27 cellular contexts compared by ENCODE assay signal in the genomic region with DNA sequence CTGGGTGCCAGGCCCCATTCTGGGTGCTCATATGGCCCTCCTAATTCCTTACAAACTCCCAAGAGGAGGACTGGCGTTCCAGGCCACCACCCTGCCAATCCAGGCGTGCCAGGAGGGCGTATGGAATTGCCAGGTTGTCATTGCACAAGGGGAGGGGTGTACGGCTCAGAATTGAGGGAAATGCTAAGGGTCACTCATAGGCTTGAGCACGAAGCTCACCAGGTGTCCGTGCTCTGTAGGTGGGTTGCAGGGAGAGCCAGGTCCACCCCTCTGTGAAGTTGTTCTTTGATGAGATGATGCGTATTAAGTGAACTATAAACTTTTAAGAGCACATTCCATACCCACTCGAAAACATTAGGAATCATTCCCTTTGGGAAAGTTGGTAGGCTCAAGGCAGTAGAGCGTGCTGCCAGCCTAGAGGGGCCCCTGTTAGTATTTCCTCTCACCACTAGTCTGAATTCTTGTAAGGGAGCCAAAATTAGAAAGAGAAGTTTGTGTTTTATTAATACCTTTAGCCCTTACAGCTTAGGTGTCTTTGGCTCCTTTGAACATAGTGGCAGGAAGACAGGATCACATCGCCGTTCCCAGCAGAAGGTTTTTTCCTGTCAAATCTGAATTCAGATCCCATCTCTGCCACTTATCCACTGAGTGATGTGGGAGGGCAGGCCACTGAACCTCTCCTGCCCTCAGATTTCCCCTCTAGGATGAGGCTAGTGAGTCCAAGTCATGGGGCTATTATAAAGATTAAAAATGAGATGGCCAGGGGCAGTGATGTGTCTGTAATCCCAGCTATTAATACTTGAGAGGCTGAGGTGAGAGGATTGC. TPM values are rescaled to one million over a fixed set of nuclear protein-coding genes. Genes with fewer than 3 reads are reported as not detected.
DNase-seq lines count a peak whose midpoint lies in the region; ATAC-seq, FAIRE-seq and TF ChIP-seq lines count a peak whose summit lies in the region.
"Had no signal": no experiment of that assay in that cellular context is flagged by ENCODE, and none has a peak within 500 bp of the region (broad histone marks: within the 10 kb centered on the region; RNA-seq: fewer than 3 reads in every experiment).

No MANE protein-coding gene starts in this region.

- peak overlapping the region; percentile 12 to 18 for H3K18ac ChIP-seq in mesenchymal stem cell (ENCODE audit: low read depth in 1 of 2, low read length in 2 of 2)

- H2BK120ac ChIP-seq in mesenchymal stem cell (ENCODE audit: low read depth, low read length) = no peak overlapping the region

- TF ChIP-seq CTCF in K562 (IDR thresholded peaks at IDR 0.05 in 2 of 3, conservative IDR thresholded peaks at IDR 0.05 in 1 of 3; ENCODE audit: insufficient read depth in 2 of 3, low read depth in 1 of 3, low read length in 3 of 3) = no peak
- peak in 5 of 6 experiments; percentile 18 to 54 (median 40) for TF ChIP-seq CTCF in thyroid gland (IDR thresholded peaks at IDR 0.05)
- TF ChIP-seq CTCF in colonic mucosa (IDR thresholded peaks at IDR 0.05) = no peak

- no peak overlapping the region for H4K91ac ChIP-seq in mesenchymal stem cell (ENCODE audit: low read length)

- in situ Hi-C loops in K562 (cut with MboI) = no loop called here

- H2BK5ac ChIP-seq in mesenchymal stem cell (ENCODE audit: low read depth, low read length, poor library complexity, severe bottlenecking) = peak overlapping the region; percentile 11

- no peak for TF ChIP-seq RAD21 in K562 (CRISPR knock-in tag; conservative IDR thresholded peaks at IDR 0.05 in 1 of 2, IDR thresholded peaks at IDR 0.05 in 1 of 2)

- H2BK12ac ChIP-seq in mesenchymal stem cell (ENCODE audit: low read length in 2 of 2) = peak overlapping the region; percentile 49 to 84

- H3K79me2 ChIP-seq in K562 (ENCODE audit: control insufficient read depth, insufficient read depth, low read length) = no peaks in the 10 kb centered on the region

- H3K9ac ChIP-seq in K562 (ENCODE audit: insufficient read depth in 1 of 2, low read depth in 2 of 2, low read length in 2 of 2) = no peak overlapping the region
- H3K9ac ChIP-seq in mesenchymal stem cell (ENCODE audit: low read length) = no peak overlapping the region
- no peak overlapping the region for H3K9ac ChIP-seq in colonic mucosa (ENCODE audit: low read depth in 2 of 2, low read length in 2 of 2)
- H3K9ac ChIP-seq: KMS-11 had no signal

- H3K9me1 ChIP-seq in K562 (ENCODE audit: control insufficient read depth, insufficient read depth, low read length) = no peaks in the 10 kb centered on the region

- no peaks in the 10 kb centered on the region for H4K20me1 ChIP-seq in K562 (replicated peaks; ENCODE audit: control insufficient read depth, insufficient read depth, low read length)

- TF ChIP-seq POLR2A in K562 (conservative IDR thresholded peaks at IDR 0.05) = no peak
- no peak for TF ChIP-seq POLR2A in thyroid gland (IDR thresholded peaks at IDR 0.05)

- H3K23ac ChIP-seq in mesenchymal stem cell (ENCODE audit: low read length in 2 of 2) = no peak overlapping the region

- no peaks in the 10 kb centered on the region for H3K9me3 Mint-ChIP-seq in activated CD8-positive, alpha-beta memory T cell treated with anti-CD3 and anti-CD28 coated beads, Interleukin-2, amount 10 ng/mL, durations not matched to agents 7 days and 5 days (ENCODE audit: low read depth)
- H3K9me3 Mint-ChIP-seq: CD8-positive, alpha-beta T cell had no signal

- no TSS peak for BruUV-seq in K562 (replicated peaks; lab: Mats Ljungman, UMichigan)

- no peak overlapping the region for H2BK15ac ChIP-seq in mesenchymal stem cell (ENCODE audit: low read depth, poor library complexity, severe bottlenecking)

- peak overlapping the region in 1 of 2 experiments; percentile 73 for H3K4ac ChIP-seq in mesenchymal stem cell (ENCODE audit: low read depth in 1 of 2, low read length in 2 of 2)

- H2AK5ac ChIP-seq in mesenchymal stem cell (ENCODE audit: low read length, severe bottlenecking) = peak overlapping the region; percentile 92

- no peaks in the 10 kb centered on the region for H3K27me3 ChIP-seq in K562 (ENCODE audit: control insufficient read depth in 2 of 2, insufficient read depth in 2 of 2, low read length in 2 of 2)
- H3K27me3 ChIP-seq in mesenchymal stem cell (ENCODE audit: control insufficient read depth in 1 of 2, insufficient read depth in 1 of 2, low read length in 2 of 2) = no peaks in the 10 kb centered on the region
- H3K27me3 ChIP-seq in thyroid gland = no peaks in the 10 kb centered on the region
- no peaks in the 10 kb centered on the region for H3K27me3 ChIP-seq in colonic mucosa
- H3K27me3 ChIP-seq: adrenal gland, brain microvascular endothelial cell, testis, uterus had no signal

- no peaks in the 10 kb centered on the region for H3K27me3 Mint-ChIP-seq in activated CD8-positive, alpha-beta memory T cell treated with anti-CD3 and anti-CD28 coated beads, Interleukin-2, amount 10 ng/mL, durations not matched to agents 7 days and 5 days
- H3K27me3 Mint-ChIP-seq: activated T-cell treated with anti-CD3 and anti-CD28 coated beads, Interleukin-2, amount 50 U/mL, for 24 hours had no signal

- H3K4me2 ChIP-seq in K562 (ENCODE audit: insufficient read depth, low read length) (no peak overlapping the region), mesenchymal stem cell (ENCODE audit: low read length, poor library complexity, severe bottlenecking) (no peak overlapping the region)
- H3K4me2 ChIP-seq: KMS-11 had no signal

- H3K14ac ChIP-seq in mesenchymal stem cell (ENCODE audit: low read length in 2 of 2) = peak overlapping the region in 1 of 2 experiments; percentile 79

- POLR2A ChIA-PET in K562 (lab: Yijun Ruan, JAX) = no interaction called here

- TF ChIP-seq EP300 in K562 (IDR thresholded peaks at IDR 0.05; ENCODE audit: low read length) = no peak

- peak; percentile 42 for DNase-seq in activated CD8-positive, alpha-beta memory T cell treated with anti-CD3 and anti-CD28 coated beads, Interleukin-2, amount 50 U/mL, for 48 hours
- DNase-seq in activated CD8-positive, alpha-beta memory T cell treated with anti-CD3 and anti-CD28 coated beads, Interleukin-2, amount 10 ng/mL, durations not matched to agents 7 days and 5 days = no peak
- DNase-seq in K562 (ENCODE audit: extremely low read depth in 1 of 4, low spot score in 3 of 4) (no peak), mesenchymal stem cell (no peak), thyroid gland (peak; percentile 52 to 66), NCI-H524 treated with DMSO at 0.1 percent for 48 hours (lab: John Stamatoyannopoulos, UW) (no peak), UCSD-AML1 (lab: John Stamatoyannopoulos, UW; ENCODE audit: unreplicated experiment) (no peak), colonic mucosa (no peak)
- DNase-seq: 8988T; activated CD8-positive, alpha-beta T cell treated with anti-CD3 and anti-CD28 coated beads, Interleukin-2, amount 10 ng/mL, durations not matched to agents 7 days and 5 days; activated naive CD4-positive, alpha-beta T cell; activated T-cell treated with anti-CD3 and anti-CD28 coated beads, Interleukin-2, amount 50 U/mL, for 24 hours; brain microvascular endothelial cell; CD8-positive, alpha-beta T cell; mammary epithelial cell; MM.1S; NCI-H1436; NCI-H446; stimulated activated naive CD8-positive, alpha-beta T cell treated with anti-CD3 and anti-CD28 coated beads, Interleukin-15, Interleukin-2, amounts not matched to agents 100 U/mL and 50 U/mL, for 24 hours; testis; uterus had no signal

- peaks cover 26% of the 10 kb centered on the region for H3K4me1 Mint-ChIP-seq in activated CD8-positive, alpha-beta memory T cell treated with anti-CD3 and anti-CD28 coated beads, Interleukin-2, amount 10 ng/mL, durations not matched to agents 7 days and 5 days

- peaks cover 2% of the 10 kb centered on the region; the same call in 1 of the 2 replicates for H3K9me3 ChIP-seq in K562 (replicated peaks; ENCODE audit: control insufficient read depth, insufficient read depth, low read depth, low read length)
- H3K9me3 ChIP-seq in mesenchymal stem cell (ENCODE audit: control insufficient read depth, low read length) = no peaks in the 10 kb centered on the region
- H3K9me3 ChIP-seq in thyroid gland = no peaks in the 10 kb centered on the region
- no peaks in the 10 kb centered on the region for H3K9me3 ChIP-seq in colonic mucosa
- H3K9me3 ChIP-seq: adrenal gland, prostate gland, testis, uterus had no signal

- H3K27ac Mint-ChIP-seq in activated CD8-positive, alpha-beta memory T cell treated with anti-CD3 and anti-CD28 coated beads, Interleukin-2, amount 10 ng/mL, durations not matched to agents 7 days and 5 days = no peak overlapping the region
- H3K27ac Mint-ChIP-seq: activated CD8-positive, alpha-beta T cell treated with anti-CD3 and anti-CD28 coated beads, Interleukin-2, amount 10 ng/mL, durations not matched to agents 7 days and 5 days; activated T-cell treated with anti-CD3 and anti-CD28 coated beads, Interleukin-2, amount 50 U/mL, for 24 hours; CD8-positive, alpha-beta T cell; T-helper 1 cell treated with Interleukin-12 subunit alpha and Interleukin-12 subunit beta and Interleukin-4 antibody, amounts not matched to agents 30 μg/mL and 1 μg/mL, for 36 hours had no signal

- H4K8ac ChIP-seq in mesenchymal stem cell (ENCODE audit: low read length) = no peak overlapping the region

- CTCF ChIA-PET in activated CD8-positive, alpha-beta memory T cell treated with anti-CD3 and anti-CD28 coated beads, Interleukin-2, amount 10 ng/mL, durations not matched to agents 7 days and 5 days (lab: Charles Lee) = interaction anchor here (1.0 to 1.3 kb wide), 2 partner anchors 32 to 42 kb away, joined by 3 read pairs; no protein-coding TSS in a partner anchor
- CTCF ChIA-PET in K562 (lab: Yijun Ruan, JAX; ENCODE audit: low intra/inter-chr PET ratio) = no interaction called here

- H3K79me1 ChIP-seq in mesenchymal stem cell (replicated peaks; ENCODE audit: low read length, poor library complexity, severe bottlenecking) = no peaks in the 10 kb centered on the region

- H3K36me3 ChIP-seq in K562 (ENCODE audit: control insufficient read depth, insufficient read depth, low read length) (no peaks in the 10 kb centered on the region), mesenchymal stem cell (ENCODE audit: control insufficient read depth in 1 of 2, insufficient read depth in 2 of 2, low read depth in 1 of 2, low read length in 2 of 2) (no peaks in the 10 kb centered on the region), thyroid gland (no peaks in the 10 kb centered on the region), colonic mucosa (no peaks in the 10 kb centered on the region)
- H3K36me3 ChIP-seq: adrenal gland, brain microvascular endothelial cell, prostate gland, uterus had no signal

- ATAC-seq in activated CD8-positive, alpha-beta memory T cell treated with anti-CD3 and anti-CD28 coated beads, Interleukin-2, amount 10 ng/mL, durations not matched to agents 7 days and 5 days = no peak
- ATAC-seq in K562 = no peak
- ATAC-seq: activated CD8-positive, alpha-beta T cell treated with anti-CD3 and anti-CD28 coated beads, Interleukin-2, amount 10 ng/mL, durations not matched to agents 7 days and 5 days; CD8-positive, alpha-beta T cell; stimulated activated naive CD8-positive, alpha-beta T cell treated with anti-CD3 and anti-CD28 coated beads, Interleukin-15, Interleukin-2, amounts not matched to agents 100 U/mL and 50 U/mL, for 24 hours had no signal

- intact Hi-C loops in K562 (cut with micrococcal nuclease) (no loop called here), thyroid gland (cut with DNase I) (no loop called here), colonic mucosa (cut with DNase I) (no loop called here)

- H3K27ac ChIP-seq in K562 (ENCODE audit: extremely low read depth, low read depth, low read length) = no peak overlapping the region
- H3K27ac ChIP-seq in mesenchymal stem cell (ENCODE audit: low read length, poor library complexity, severe bottlenecking) = peak overlapping the region; percentile 85
- H3K27ac ChIP-seq in thyroid gland = peak overlapping the region; percentile 51 to 73 (median 55)
- H3K27ac ChIP-seq in colonic mucosa = no peak overlapping the region
- H3K27ac ChIP-seq: adrenal gland, brain microvascular endothelial cell, KMS-11, prostate gland, SK-N-MC, testis, uterus had no signal

- H3K4me1 ChIP-seq in K562 (replicated peaks in 1 of 2; ENCODE audit: control insufficient read depth in 2 of 2, insufficient read depth in 2 of 2, low read length in 2 of 2) (peaks cover 16% of the 10 kb centered on the region in 2 experiments), mesenchymal stem cell (ENCODE audit: control insufficient read depth, insufficient read depth, low read depth, low read length) (peaks cover 13% of the 10 kb centered on the region), thyroid gland (peaks cover 16 to 29% of the 10 kb centered on the region in 2 donors), colonic mucosa (peaks cover 9% of the 10 kb centered on the region)
- H3K4me1 ChIP-seq: prostate gland, uterus had no signal

- FAIRE-seq in K562 (lab: Jason Lieb, UNC) = no peak
- FAIRE-seq: keratinocyte had no signal

- WGBS in K562 (ENCODE audit: insufficient coverage, low coverage, missing lambda C conversion rate) = 61% methylated on average over 11 of the region's 11 CpGs
- WGBS in mesenchymal stem cell = 98% methylated on average over 8 of the region's 11 CpGs
- WGBS in thyroid gland, 2 donors = 45 to 46% methylated on average over 11 of the region's 11 CpGs

- H3K4me3 ChIP-seq in K562 (no peak overlapping the region), mesenchymal stem cell (ENCODE audit: insufficient read depth in 1 of 2, low read depth in 1 of 2, low read length in 2 of 2) (no peak overlapping the region), thyroid gland (replicated peaks in 1 of 3) (no peak overlapping the region), colonic mucosa (no peak overlapping the region)
- H3K4me3 ChIP-seq: adrenal gland, prostate gland, SK-N-MC, testis, uterus had no signal

- H2AFZ ChIP-seq in K562 (ENCODE audit: low read depth, low read length) (0 out of 2 replicates have a peak overlapping the region, but pooled peaks have one; percentile 35), mesenchymal stem cell (ENCODE audit: low read depth, low read length) (no peak overlapping the region)

- no peak overlapping the region for H3K4me3 Mint-ChIP-seq in activated CD8-positive, alpha-beta memory T cell treated with anti-CD3 and anti-CD28 coated beads, Interleukin-2, amount 10 ng/mL, durations not matched to agents 7 days and 5 days
- H3K4me3 Mint-ChIP-seq: activated CD8-positive, alpha-beta T cell treated with anti-CD3 and anti-CD28 coated beads, Interleukin-2, amount 10 ng/mL, durations not matched to agents 7 days and 5 days; activated T-cell treated with anti-CD3 and anti-CD28 coated beads, Interleukin-2, amount 50 U/mL, for 24 hours; CD8-positive, alpha-beta T cell; T-helper 1 cell treated with Interleukin-12 subunit alpha and Interleukin-12 subunit beta and Interleukin-4 antibody, amounts not matched to agents 30 μg/mL and 1 μg/mL, for 36 hours had no signal

- H3K36me3 Mint-ChIP-seq in activated CD8-positive, alpha-beta memory T cell treated with anti-CD3 and anti-CD28 coated beads, Interleukin-2, amount 10 ng/mL, durations not matched to agents 7 days and 5 days = peaks cover 3% of the 10 kb centered on the region
- H3K36me3 Mint-ChIP-seq: CD8-positive, alpha-beta T cell had no signal

RNA-seq across cellular contexts. Expression of gene NFAT5, which starts 38.7 kb away (rescaled TPM):
- total RNA-seq in activated CD8-positive, alpha-beta memory T cell treated with anti-CD3 and anti-CD28 coated beads, Interleukin-2, amount 10 ng/mL, durations not matched to agents 7 days and 5 days = 10 to 100 TPM; 28.7 to 36.8 TPM
- 50.5 and 147 TPM in 2 replicates for total RNA-seq in K562 (2011; cell fraction: chromatin; rRNA removed; ENCODE audit: low replicate concordance)
- 18.5 and 31.5 TPM in 2 replicates for total RNA-seq in K562 (2011; cell fraction: nucleolus; rRNA removed)
- 46.2 and 74.0 TPM in 2 replicates for total RNA-seq in K562 (2011; cell fraction: nucleoplasm; rRNA removed)
- total RNA-seq in K562 (2014; rRNA removed) (4.3 and 6.9 TPM in 2 replicates), K562 (2014; rRNA removed; fragmentation: Illumina TruSeq; extraction: Trizol) (11.1 and 12.4 TPM in 2 replicates), K562 (2015; rRNA removed; fragmentation: Illumina TruSeq; extraction: Trizol) (15.2 and 15.3 TPM in 2 replicates), K562 (2021) (15.1 and 17.3 TPM in 2 replicates), thyroid gland (100 to 1,000 TPM in 2 of 4 donors, 10 to 100 TPM in 2; 76.1 to 122 (median 102) TPM), colonic mucosa (10 to 100 TPM; 18.4 to 30.2 TPM)
- polyA plus RNA-seq in K562 (2011; rRNA removed) (20.5 and 20.7 TPM in 2 replicates), K562 (2014; fragmentation: Illumina TruSeq; extraction: Trizol) (12.2 and 13.4 TPM in 2 replicates), K562 (2014; fragmentation: Nextera tagmentation; extraction: Ambion mirVana) (1 to 10 TPM in 1 of 2 experiments, under 1 TPM in 1; 0.78 to 1.6 TPM), K562 (2014; rRNA removed) (8.6 and 8.8 TPM in 2 replicates)
- polyA plus RNA-seq in K562 (2011; cell fraction: cytosol; rRNA removed) = 7.0 and 8.9 TPM in 2 replicates
- 21.7 and 33.1 TPM in 2 replicates for polyA plus RNA-seq in K562 (2011; cell fraction: nucleus; rRNA removed)
- 4.5 and 4.7 TPM in 2 replicates for polyA plus RNA-seq in K562 (2012)
- 66.5 and 69.2 TPM in 2 replicates for polyA minus RNA-seq in K562 (2011; rRNA and poly(A)+ RNA removed)
- polyA minus RNA-seq in K562 (2011; cell fraction: cytosol; rRNA and poly(A)+ RNA removed) = 20.5 and 22.2 TPM in 2 replicates
- polyA minus RNA-seq in K562 (2011; cell fraction: nucleus; rRNA and poly(A)+ RNA removed) = 21.0 and 32.2 TPM in 2 replicates
- 30.9 TPM for polyA plus RNA-seq in mesenchymal stem cell (2013, experiment 1 of 2)
- 25.5 TPM for polyA plus RNA-seq in mesenchymal stem cell (2013, experiment 2 of 2)

Comparison
In these comparisons a context has a peak if more than half of its experiments do, and no peak if none do; other contexts are left out.
1. DNase-seq: peak in activated CD8-positive, alpha-beta memory T cell treated with anti-CD3 and anti-CD28 coated beads, Interleukin-2, amount 50 U/mL, for 48 hours (single experiment) and thyroid gland (2 of 2); none in activated CD8-positive, alpha-beta memory T cell treated with anti-CD3 and anti-CD28 coated beads, Interleukin-2, amount 10 ng/mL, durations not matched to agents 7 days and 5 days (single experiment), K562 (0 of 4), mesenchymal stem cell (single experiment), NCI-H524 treated with DMSO at 0.1 percent for 48 hours (single experiment), UCSD-AML1 (single experiment) and colonic mucosa (single experiment).
2. H3K27ac ChIP-seq: peak in mesenchymal stem cell (single experiment) and thyroid gland (3 of 3); none in K562 (single experiment) and colonic mucosa (single experiment).
3. CTCF ChIP-seq: peak in thyroid gland (5 of 6); none in K562 (0 of 3) and colonic mucosa (single experiment).